Comparison of ENCODE assay signal across 8 cellular contexts in the genomic region with DNA sequence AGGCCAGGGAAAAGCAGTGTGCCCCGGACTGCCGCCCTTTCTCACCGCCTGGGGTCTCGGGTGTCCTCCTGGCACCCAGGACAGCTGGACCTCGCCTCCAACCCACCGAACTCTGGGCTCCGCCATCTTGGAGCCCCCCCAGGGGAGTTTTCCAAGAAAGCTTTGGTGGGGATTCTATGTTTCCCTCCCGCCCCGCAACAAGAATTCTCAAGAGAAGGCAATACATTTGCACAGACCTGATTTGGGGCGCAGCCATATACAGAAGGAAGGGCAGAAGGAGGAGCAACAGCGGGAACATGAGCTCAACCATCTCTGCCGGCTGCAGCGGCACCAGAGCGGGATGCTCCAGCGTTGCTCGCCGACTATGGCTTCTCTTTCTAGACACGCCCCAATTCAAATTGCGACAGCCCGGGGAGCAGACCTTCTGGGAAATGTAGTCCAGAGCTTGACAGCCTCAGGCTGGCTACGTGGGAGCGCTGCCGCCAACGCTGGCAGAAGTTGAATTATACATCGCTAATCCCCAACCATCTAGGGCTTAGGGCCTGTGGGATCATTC. TPM values are rescaled to one million over a fixed set of nuclear protein-coding genes. Genes with fewer than 3 reads are reported as not detected.
A peak's percentile ranks its signal among the peaks of the same experiment; 100 is the strongest.
DNase-seq lines count a peak whose midpoint lies in the region; ATAC-seq and TF ChIP-seq lines count a peak whose summit lies in the region.

A gene with protein sequence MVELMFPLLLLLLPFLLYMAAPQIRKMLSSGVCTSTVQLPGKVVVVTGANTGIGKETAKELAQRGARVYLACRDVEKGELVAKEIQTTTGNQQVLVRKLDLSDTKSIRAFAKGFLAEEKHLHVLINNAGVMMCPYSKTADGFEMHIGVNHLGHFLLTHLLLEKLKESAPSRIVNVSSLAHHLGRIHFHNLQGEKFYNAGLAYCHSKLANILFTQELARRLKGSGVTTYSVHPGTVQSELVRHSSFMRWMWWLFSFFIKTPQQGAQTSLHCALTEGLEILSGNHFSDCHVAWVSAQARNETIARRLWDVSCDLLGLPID (minus strand): TSS at position 371 of the 556 bp plus-strand sequence. CDS start 61 bp downstream, at position 310.

- H3K4me1 Mint-ChIP-seq in WTC11 (peaks cover 11% of the 10 kb centered on the region), immature natural killer cell (peaks cover 18% of the 10 kb centered on the region in 2 donors)

- POLR2A ChIA-PET in WTC11 (lab: Charles Lee) = interaction anchor here (0.6 to 2.1 kb wide), 19 partner anchors 9 to 1499 kb away, joined by 3 to 21 read pairs (median 4); a partner anchor contains a TSS

- peak within 1 kb of the TSS; percentile 99 for H3K27ac Mint-ChIP-seq in WTC11
- H3K27ac Mint-ChIP-seq in immature natural killer cell = peak within 1 kb of the TSS; percentile 87 to 96 (median 92)

- H3K9me3 Mint-ChIP-seq in WTC11 (0 out of 2 replicates have a peak, but pooled peaks cover 3% of the 10 kb centered on the region), immature natural killer cell (no peaks in the 10 kb centered on the region)

- H3K36me3 Mint-ChIP-seq in WTC11 = peaks cover 29% of the 10 kb centered on the region
- peaks cover 0 to 17% (median 4%) of the 10 kb centered on the region in 3 donors for H3K36me3 Mint-ChIP-seq in immature natural killer cell

- H3K27me3 Mint-ChIP-seq in WTC11 (ENCODE audit: low read depth) = peaks cover 11% of the 10 kb centered on the region
- H3K27me3 Mint-ChIP-seq in immature natural killer cell (ENCODE audit: low read depth in 3 of 3) = peaks cover 0 to 3% (median 0%) of the 10 kb centered on the region in 3 donors

- ATAC-seq in GM18870 (IDR thresholded peaks at IDR 0.05; ENCODE audit: unreplicated experiment) (peak; percentile 80), HG03135 (IDR thresholded peaks at IDR 0.05; ENCODE audit: unreplicated experiment) (peak; percentile 83), WTC11 (peak; percentile 93)

- CTCF ChIA-PET in WTC11 (lab: Charles Lee) = interaction anchor here (0.5 to 2.6 kb wide), 14 partner anchors 9 to 336 kb away, joined by 3 to 23 read pairs (median 4); a partner anchor contains a TSS

- H3K4me3 Mint-ChIP-seq in WTC11 = peak within 1 kb of the TSS; percentile 96
- peak within 1 kb of the TSS; percentile 88 to 97 (median 89) for H3K4me3 Mint-ChIP-seq in immature natural killer cell

- peak within 1 kb of the TSS; percentile 81 to 90 for H3K4me3 ChIP-seq in cardiac fibroblast (replicated peaks in 1 of 2; ENCODE audit: low read depth in 2 of 2, low read length in 2 of 2)

- TF ChIP-seq CTCF in WTC11 (IDR thresholded peaks at IDR 0.05) (no peak), cardiac fibroblast (IDR thresholded peaks at IDR 0.05; ENCODE audit: low read depth, low read length) (no peak)

- in situ Hi-C loops in ACHN (cut with HindIII; ENCODE audit: low pct_ligation_motif_present, low pct_unique_long_range_greater_than_20kb, low sequenced_read_pairs) = no loop called here

- peak; percentile 90 for DNase-seq in ACHN
- peak; percentile 91 for DNase-seq in NCI-H2227 (lab: John Stamatoyannopoulos, UW; ENCODE audit: unreplicated experiment)
- peak; percentile 86 for DNase-seq in WTC11 (ENCODE audit: low spot score)
- peak; percentile 92 to 93 for DNase-seq in cardiac fibroblast (ENCODE audit: low read depth in 2 of 2)
- peak; percentile 75 to 78 (median 76) for DNase-seq in immature natural killer cell
- DNase-seq in smooth muscle cell of the brain vasculature (ENCODE audit: low read depth, low spot score) = peak; percentile 72

TF ChIP-seq in WTC11, 78 proteins besides CTCF, POLR2A, EP300 and RAD21:
- TF ChIP-seq, protein P1, sequence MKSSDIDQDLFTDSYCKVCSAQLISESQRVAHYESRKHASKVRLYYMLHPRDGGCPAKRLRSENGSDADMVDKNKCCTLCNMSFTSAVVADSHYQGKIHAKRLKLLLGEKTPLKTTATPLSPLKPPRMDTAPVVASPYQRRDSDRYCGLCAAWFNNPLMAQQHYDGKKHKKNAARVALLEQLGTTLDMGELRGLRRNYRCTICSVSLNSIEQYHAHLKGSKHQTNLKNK (CRISPR knock-in tag; IDR thresholded peaks at IDR 0.05) = no peak
- peak; percentile 82 for TF ChIP-seq GABPB1 (CRISPR knock-in tag; IDR thresholded peaks at IDR 0.05)
- 0 out of 2 replicates have a peak, but pooled peaks have one; percentile 18 for TF ChIP-seq CREM (CRISPR knock-in tag; IDR thresholded peaks at IDR 0.05)
- TF ChIP-seq, protein P2, sequence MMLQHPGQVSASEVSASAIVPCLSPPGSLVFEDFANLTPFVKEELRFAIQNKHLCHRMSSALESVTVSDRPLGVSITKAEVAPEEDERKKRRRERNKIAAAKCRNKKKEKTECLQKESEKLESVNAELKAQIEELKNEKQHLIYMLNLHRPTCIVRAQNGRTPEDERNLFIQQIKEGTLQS (CRISPR knock-in tag; conservative IDR thresholded peaks at IDR 0.05) = no peak
- TF ChIP-seq, protein P3, sequence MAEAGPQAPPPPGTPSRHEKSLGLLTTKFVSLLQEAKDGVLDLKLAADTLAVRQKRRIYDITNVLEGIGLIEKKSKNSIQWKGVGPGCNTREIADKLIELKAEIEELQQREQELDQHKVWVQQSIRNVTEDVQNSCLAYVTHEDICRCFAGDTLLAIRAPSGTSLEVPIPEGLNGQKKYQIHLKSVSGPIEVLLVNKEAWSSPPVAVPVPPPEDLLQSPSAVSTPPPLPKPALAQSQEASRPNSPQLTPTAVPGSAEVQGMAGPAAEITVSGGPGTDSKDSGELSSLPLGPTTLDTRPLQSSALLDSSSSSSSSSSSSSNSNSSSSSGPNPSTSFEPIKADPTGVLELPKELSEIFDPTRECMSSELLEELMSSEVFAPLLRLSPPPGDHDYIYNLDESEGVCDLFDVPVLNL (CRISPR knock-in tag; IDR thresholded peaks at IDR 0.05; ENCODE audit: borderline replicate concordance, low read depth) = no peak
- peak; percentile 80 for TF ChIP-seq SP1 (CRISPR knock-in tag; conservative IDR thresholded peaks at IDR 0.05)
- TF ChIP-seq NR1H2 (CRISPR knock-in tag; IDR thresholded peaks at IDR 0.05) = 0 out of 2 replicates have a peak, but pooled peaks have one; percentile 7
- TF ChIP-seq, protein P4, sequence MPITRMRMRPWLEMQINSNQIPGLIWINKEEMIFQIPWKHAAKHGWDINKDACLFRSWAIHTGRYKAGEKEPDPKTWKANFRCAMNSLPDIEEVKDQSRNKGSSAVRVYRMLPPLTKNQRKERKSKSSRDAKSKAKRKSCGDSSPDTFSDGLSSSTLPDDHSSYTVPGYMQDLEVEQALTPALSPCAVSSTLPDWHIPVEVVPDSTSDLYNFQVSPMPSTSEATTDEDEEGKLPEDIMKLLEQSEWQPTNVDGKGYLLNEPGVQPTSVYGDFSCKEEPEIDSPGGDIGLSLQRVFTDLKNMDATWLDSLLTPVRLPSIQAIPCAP (CRISPR knock-in tag; IDR thresholded peaks at IDR 0.05) = no peak
- TF ChIP-seq, protein P5, sequence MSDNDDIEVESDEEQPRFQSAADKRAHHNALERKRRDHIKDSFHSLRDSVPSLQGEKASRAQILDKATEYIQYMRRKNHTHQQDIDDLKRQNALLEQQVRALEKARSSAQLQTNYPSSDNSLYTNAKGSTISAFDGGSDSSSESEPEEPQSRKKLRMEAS (CRISPR knock-in tag; IDR thresholded peaks at IDR 0.05) = 0 out of 2 replicates have a peak, but pooled peaks have one; percentile 34
- TF ChIP-seq FOXK1 (CRISPR knock-in tag; IDR thresholded peaks at IDR 0.05) = peak; percentile 47; the same call in 1 of the 2 replicates
- TF ChIP-seq ZNF671 (CRISPR knock-in tag; IDR thresholded peaks at IDR 0.05) = no peak

RNA-seq across cellular contexts. Expression of the gene that starts here (rescaled TPM):
- 103 to 114 TPM (median 110 TPM) in 3 replicates for total RNA-seq in WTC11 (2021)
- 100 to 1,000 TPM in 1 of 3 donors, 10 to 100 TPM in 2; 62.7 to 113 (median 76.1) TPM for polyA plus RNA-seq in immature natural killer cell

Comparison
In these comparisons a context has a peak if more than half of its experiments do, and no peak if none do; other contexts are left out.
1. Peak in every context shown above with its lines: DNase-seq, ATAC-seq and H3K4me3 ChIP-seq.